1 cellular context compared by ENCODE assay signal in the genomic region with DNA sequence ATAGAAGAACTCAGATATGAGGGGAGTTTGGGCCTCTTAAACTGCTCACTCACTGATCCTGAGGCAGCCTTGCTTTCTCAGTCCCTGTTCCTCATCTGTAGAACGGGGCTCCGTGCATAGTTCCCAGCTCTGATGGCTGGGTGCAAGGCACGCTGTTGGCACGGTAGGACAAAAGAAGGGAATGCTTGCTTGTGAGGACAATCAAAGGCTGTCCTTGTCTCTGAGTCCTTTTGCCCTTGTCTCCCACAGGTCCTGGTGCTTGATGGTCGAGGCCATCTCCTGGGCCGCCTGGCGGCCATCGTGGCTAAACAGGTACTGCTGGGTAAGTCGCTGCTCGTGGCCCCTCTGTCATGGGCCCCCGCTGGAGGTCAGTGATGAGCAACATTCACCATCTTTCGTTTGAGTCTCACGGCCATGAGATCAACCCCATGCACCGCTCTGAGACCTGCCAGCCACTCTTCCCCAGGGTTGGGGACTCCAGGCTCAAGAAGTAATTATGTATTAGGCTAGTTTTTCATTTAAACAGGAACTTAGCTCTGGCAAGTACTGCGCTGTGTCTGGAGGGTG.
TF ChIP-seq lines count a peak whose summit lies in the region.

No MANE protein-coding gene starts in this region.

TF ChIP-seq in K562, 482 proteins besides CTCF, POLR2A, EP300 and RAD21 (continued from another document and continues in another):
- TF ChIP-seq, protein P1, sequence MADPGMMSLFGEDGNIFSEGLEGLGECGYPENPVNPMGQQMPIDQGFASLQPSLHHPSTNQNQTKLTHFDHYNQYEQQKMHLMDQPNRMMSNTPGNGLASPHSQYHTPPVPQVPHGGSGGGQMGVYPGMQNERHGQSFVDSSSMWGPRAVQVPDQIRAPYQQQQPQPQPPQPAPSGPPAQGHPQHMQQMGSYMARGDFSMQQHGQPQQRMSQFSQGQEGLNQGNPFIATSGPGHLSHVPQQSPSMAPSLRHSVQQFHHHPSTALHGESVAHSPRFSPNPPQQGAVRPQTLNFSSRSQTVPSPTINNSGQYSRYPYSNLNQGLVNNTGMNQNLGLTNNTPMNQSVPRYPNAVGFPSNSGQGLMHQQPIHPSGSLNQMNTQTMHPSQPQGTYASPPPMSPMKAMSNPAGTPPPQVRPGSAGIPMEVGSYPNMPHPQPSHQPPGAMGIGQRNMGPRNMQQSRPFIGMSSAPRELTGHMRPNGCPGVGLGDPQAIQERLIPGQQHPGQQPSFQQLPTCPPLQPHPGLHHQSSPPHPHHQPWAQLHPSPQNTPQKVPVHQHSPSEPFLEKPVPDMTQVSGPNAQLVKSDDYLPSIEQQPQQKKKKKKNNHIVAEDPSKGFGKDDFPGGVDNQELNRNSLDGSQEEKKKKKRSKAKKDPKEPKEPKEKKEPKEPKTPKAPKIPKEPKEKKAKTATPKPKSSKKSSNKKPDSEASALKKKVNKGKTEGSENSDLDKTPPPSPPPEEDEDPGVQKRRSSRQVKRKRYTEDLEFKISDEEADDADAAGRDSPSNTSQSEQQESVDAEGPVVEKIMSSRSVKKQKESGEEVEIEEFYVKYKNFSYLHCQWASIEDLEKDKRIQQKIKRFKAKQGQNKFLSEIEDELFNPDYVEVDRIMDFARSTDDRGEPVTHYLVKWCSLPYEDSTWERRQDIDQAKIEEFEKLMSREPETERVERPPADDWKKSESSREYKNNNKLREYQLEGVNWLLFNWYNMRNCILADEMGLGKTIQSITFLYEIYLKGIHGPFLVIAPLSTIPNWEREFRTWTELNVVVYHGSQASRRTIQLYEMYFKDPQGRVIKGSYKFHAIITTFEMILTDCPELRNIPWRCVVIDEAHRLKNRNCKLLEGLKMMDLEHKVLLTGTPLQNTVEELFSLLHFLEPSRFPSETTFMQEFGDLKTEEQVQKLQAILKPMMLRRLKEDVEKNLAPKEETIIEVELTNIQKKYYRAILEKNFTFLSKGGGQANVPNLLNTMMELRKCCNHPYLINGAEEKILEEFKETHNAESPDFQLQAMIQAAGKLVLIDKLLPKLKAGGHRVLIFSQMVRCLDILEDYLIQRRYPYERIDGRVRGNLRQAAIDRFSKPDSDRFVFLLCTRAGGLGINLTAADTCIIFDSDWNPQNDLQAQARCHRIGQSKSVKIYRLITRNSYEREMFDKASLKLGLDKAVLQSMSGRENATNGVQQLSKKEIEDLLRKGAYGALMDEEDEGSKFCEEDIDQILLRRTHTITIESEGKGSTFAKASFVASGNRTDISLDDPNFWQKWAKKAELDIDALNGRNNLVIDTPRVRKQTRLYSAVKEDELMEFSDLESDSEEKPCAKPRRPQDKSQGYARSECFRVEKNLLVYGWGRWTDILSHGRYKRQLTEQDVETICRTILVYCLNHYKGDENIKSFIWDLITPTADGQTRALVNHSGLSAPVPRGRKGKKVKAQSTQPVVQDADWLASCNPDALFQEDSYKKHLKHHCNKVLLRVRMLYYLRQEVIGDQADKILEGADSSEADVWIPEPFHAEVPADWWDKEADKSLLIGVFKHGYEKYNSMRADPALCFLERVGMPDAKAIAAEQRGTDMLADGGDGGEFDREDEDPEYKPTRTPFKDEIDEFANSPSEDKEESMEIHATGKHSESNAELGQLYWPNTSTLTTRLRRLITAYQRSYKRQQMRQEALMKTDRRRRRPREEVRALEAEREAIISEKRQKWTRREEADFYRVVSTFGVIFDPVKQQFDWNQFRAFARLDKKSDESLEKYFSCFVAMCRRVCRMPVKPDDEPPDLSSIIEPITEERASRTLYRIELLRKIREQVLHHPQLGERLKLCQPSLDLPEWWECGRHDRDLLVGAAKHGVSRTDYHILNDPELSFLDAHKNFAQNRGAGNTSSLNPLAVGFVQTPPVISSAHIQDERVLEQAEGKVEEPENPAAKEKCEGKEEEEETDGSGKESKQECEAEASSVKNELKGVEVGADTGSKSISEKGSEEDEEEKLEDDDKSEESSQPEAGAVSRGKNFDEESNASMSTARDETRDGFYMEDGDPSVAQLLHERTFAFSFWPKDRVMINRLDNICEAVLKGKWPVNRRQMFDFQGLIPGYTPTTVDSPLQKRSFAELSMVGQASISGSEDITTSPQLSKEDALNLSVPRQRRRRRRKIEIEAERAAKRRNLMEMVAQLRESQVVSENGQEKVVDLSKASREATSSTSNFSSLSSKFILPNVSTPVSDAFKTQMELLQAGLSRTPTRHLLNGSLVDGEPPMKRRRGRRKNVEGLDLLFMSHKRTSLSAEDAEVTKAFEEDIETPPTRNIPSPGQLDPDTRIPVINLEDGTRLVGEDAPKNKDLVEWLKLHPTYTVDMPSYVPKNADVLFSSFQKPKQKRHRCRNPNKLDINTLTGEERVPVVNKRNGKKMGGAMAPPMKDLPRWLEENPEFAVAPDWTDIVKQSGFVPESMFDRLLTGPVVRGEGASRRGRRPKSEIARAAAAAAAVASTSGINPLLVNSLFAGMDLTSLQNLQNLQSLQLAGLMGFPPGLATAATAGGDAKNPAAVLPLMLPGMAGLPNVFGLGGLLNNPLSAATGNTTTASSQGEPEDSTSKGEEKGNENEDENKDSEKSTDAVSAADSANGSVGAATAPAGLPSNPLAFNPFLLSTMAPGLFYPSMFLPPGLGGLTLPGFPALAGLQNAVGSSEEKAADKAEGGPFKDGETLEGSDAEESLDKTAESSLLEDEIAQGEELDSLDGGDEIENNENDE (IDR thresholded peaks at IDR 0.05; ENCODE audit: low read depth, low read length), result no peak
- TF ChIP-seq NCOA4 (IDR thresholded peaks at IDR 0.05; ENCODE audit: partially characterized antibody) (no peak), POU5F1 (IDR thresholded peaks at IDR 0.05; ENCODE audit: borderline replicate concordance, low read depth, low read length, partially characterized antibody) (no peak), HMG20B (CRISPR knock-in tag; IDR thresholded peaks at IDR 0.05) (no peak), WHSC1 (IDR thresholded peaks at IDR 0.05; ENCODE audit: low read length) (no peak), IFI16 (CRISPR knock-in tag; IDR thresholded peaks at IDR 0.05) (no peak), FOXJ3 (CRISPR knock-in tag; IDR thresholded peaks at IDR 0.05) (no peak), TGIF2 (CRISPR knock-in tag; IDR thresholded peaks at IDR 0.05) (no peak), ZNF583 (CRISPR knock-in tag; IDR thresholded peaks at IDR 0.05) (no peak), NBN (IDR thresholded peaks at IDR 0.05; ENCODE audit: low read depth) (no peak), KAT2B (IDR thresholded peaks at IDR 0.05; ENCODE audit: low read depth, low read length) (no peak), TARDBP (IDR thresholded peaks at IDR 0.05) (no peak), SRSF7 (optimal IDR thresholded peaks at IDR 0.05; ENCODE audit: low read depth, low read length) (no peak), SMARCA5 (IDR thresholded peaks at IDR 0.05) (no peak), OTX1 (CRISPR knock-in tag; IDR thresholded peaks at IDR 0.05) (no peak), ELF2 (CRISPR knock-in tag; IDR thresholded peaks at IDR 0.05) (no peak), CC2D1A (IDR thresholded peaks at IDR 0.05) (no peak), CREB1 (IDR thresholded peaks at IDR 0.05) (no peak), CREB1 (CRISPR knock-in tag; IDR thresholded peaks at IDR 0.05) (peak; percentile 56), FOXA1 (IDR thresholded peaks at IDR 0.05; ENCODE audit: borderline replicate concordance) (no peak), HNRNPUL1 (IDR thresholded peaks at IDR 0.05; ENCODE audit: low read length) (0 out of 2 replicates have a peak, but pooled peaks have one; percentile 31), CBX1 (IDR thresholded peaks at IDR 0.05; ENCODE audit: low read depth) (no peak), MTA3 (IDR thresholded peaks at IDR 0.05; ENCODE audit: borderline replicate concordance) (no peak), ZNF766 (CRISPR knock-in tag; conservative IDR thresholded peaks at IDR 0.05) (no peak), ZC3H8 (IDR thresholded peaks at IDR 0.05) (no peak), TAL1 (IDR thresholded peaks at IDR 0.05) (no peak), POLR2AphosphoS2 (IDR thresholded peaks at IDR 0.05; ENCODE audit: low read length) (peak; percentile 63; the same call in 1 of the 2 replicates), SRF (CRISPR knock-in tag; IDR thresholded peaks at IDR 0.05) (no peak), CREM (IDR thresholded peaks at IDR 0.05; ENCODE audit: low read depth) (peak; percentile 40; the same call in 1 of the 2 replicates), ETS2 (tag; IDR thresholded peaks at IDR 0.05; ENCODE audit: borderline replicate concordance, poor library complexity, severe bottlenecking) (no peak), ZSCAN32 (CRISPR knock-in tag; IDR thresholded peaks at IDR 0.05) (no peak), ZNF324 (CRISPR knock-in tag; IDR thresholded peaks at IDR 0.05) (no peak), SIN3A (IDR thresholded peaks at IDR 0.05; ENCODE audit: borderline replicate concordance in 2 of 2, control insufficient read depth in 1 of 2, low read depth in 2 of 2, low read length in 2 of 2) (no peak), ETV6 (IDR thresholded peaks at IDR 0.05; ENCODE audit: borderline replicate concordance in 1 of 2, low read depth in 2 of 2, low read length in 1 of 2) (no peak), ETV6 (CRISPR knock-in tag; IDR thresholded peaks at IDR 0.05; ENCODE audit: borderline replicate concordance) (no peak), ZBTB1 (CRISPR knock-in tag; IDR thresholded peaks at IDR 0.05; ENCODE audit: borderline replicate concordance, low read depth) (peak; percentile 74; the same call in 1 of the 2 replicates), CHCHD3 (CRISPR knock-in tag; IDR thresholded peaks at IDR 0.05) (no peak), RFX7 (CRISPR knock-in tag; IDR thresholded peaks at IDR 0.05) (no peak), HLTF (IDR thresholded peaks at IDR 0.05) (no peak), RBM34 (IDR thresholded peaks at IDR 0.05; ENCODE audit: borderline replicate concordance, insufficient read depth, low read length) (no peak)
- TF ChIP-seq, protein P2, sequence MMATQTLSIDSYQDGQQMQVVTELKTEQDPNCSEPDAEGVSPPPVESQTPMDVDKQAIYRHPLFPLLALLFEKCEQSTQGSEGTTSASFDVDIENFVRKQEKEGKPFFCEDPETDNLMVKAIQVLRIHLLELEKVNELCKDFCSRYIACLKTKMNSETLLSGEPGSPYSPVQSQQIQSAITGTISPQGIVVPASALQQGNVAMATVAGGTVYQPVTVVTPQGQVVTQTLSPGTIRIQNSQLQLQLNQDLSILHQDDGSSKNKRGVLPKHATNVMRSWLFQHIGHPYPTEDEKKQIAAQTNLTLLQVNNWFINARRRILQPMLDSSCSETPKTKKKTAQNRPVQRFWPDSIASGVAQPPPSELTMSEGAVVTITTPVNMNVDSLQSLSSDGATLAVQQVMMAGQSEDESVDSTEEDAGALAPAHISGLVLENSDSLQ (IDR thresholded peaks at IDR 0.05), result peak; percentile 3; the same call in 1 of the 2 replicates
- TF ChIP-seq, protein P3, sequence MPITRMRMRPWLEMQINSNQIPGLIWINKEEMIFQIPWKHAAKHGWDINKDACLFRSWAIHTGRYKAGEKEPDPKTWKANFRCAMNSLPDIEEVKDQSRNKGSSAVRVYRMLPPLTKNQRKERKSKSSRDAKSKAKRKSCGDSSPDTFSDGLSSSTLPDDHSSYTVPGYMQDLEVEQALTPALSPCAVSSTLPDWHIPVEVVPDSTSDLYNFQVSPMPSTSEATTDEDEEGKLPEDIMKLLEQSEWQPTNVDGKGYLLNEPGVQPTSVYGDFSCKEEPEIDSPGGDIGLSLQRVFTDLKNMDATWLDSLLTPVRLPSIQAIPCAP (CRISPR knock-in tag; IDR thresholded peaks at IDR 0.05; ENCODE audit: borderline replicate concordance), result no peak
- TF ChIP-seq, protein P4, sequence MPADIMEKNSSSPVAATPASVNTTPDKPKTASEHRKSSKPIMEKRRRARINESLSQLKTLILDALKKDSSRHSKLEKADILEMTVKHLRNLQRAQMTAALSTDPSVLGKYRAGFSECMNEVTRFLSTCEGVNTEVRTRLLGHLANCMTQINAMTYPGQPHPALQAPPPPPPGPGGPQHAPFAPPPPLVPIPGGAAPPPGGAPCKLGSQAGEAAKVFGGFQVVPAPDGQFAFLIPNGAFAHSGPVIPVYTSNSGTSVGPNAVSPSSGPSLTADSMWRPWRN (IDR thresholded peaks at IDR 0.05; ENCODE audit: low read depth), result no peak
- TF ChIP-seq, protein P5, sequence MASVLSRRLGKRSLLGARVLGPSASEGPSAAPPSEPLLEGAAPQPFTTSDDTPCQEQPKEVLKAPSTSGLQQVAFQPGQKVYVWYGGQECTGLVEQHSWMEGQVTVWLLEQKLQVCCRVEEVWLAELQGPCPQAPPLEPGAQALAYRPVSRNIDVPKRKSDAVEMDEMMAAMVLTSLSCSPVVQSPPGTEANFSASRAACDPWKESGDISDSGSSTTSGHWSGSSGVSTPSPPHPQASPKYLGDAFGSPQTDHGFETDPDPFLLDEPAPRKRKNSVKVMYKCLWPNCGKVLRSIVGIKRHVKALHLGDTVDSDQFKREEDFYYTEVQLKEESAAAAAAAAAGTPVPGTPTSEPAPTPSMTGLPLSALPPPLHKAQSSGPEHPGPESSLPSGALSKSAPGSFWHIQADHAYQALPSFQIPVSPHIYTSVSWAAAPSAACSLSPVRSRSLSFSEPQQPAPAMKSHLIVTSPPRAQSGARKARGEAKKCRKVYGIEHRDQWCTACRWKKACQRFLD (CRISPR knock-in tag; IDR thresholded peaks at IDR 0.05), result no peak
- TF ChIP-seq, protein P6, sequence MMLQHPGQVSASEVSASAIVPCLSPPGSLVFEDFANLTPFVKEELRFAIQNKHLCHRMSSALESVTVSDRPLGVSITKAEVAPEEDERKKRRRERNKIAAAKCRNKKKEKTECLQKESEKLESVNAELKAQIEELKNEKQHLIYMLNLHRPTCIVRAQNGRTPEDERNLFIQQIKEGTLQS (IDR thresholded peaks at IDR 0.05), result no peak
- TF ChIP-seq, protein P6 (CRISPR knock-in tag; conservative IDR thresholded peaks at IDR 0.05), result no peak
- TF ChIP-seq, protein P7, sequence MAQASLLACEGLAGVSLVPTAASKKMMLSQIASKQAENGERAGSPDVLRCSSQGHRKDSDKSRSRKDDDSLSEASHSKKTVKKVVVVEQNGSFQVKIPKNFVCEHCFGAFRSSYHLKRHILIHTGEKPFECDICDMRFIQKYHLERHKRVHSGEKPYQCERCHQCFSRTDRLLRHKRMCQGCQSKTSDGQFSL (CRISPR knock-in tag; IDR thresholded peaks at IDR 0.05), result peak; percentile 63; the same call in 1 of the 2 replicates
- TF ChIP-seq, protein P7 (tag; IDR thresholded peaks at IDR 0.05), result no peak
- TF ChIP-seq, protein P8, sequence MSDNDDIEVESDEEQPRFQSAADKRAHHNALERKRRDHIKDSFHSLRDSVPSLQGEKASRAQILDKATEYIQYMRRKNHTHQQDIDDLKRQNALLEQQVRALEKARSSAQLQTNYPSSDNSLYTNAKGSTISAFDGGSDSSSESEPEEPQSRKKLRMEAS (CRISPR knock-in tag; IDR thresholded peaks at IDR 0.05), result 0 out of 2 replicates have a peak, but pooled peaks have one; percentile 29
- TF ChIP-seq, protein P9, sequence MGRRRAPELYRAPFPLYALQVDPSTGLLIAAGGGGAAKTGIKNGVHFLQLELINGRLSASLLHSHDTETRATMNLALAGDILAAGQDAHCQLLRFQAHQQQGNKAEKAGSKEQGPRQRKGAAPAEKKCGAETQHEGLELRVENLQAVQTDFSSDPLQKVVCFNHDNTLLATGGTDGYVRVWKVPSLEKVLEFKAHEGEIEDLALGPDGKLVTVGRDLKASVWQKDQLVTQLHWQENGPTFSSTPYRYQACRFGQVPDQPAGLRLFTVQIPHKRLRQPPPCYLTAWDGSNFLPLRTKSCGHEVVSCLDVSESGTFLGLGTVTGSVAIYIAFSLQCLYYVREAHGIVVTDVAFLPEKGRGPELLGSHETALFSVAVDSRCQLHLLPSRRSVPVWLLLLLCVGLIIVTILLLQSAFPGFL (CRISPR knock-in tag; IDR thresholded peaks at IDR 0.05), result peak; percentile 99; the same call in 1 of the 2 replicates
